Comparison of ENCODE assay signal across 11 cellular contexts in genomic region chr3:149473314-149473990, GRCh38. TPM values are rescaled to one million over a fixed set of nuclear protein-coding genes. Genes with fewer than 3 reads are reported as not detected.
DNase-seq lines count a peak whose midpoint lies in the region; ATAC-seq and TF ChIP-seq lines count a peak whose summit lies in the region.
"Had no signal": no experiment of that assay in that cellular context is flagged by ENCODE, and none has a peak within 500 bp of the region (broad histone marks: within the 10 kb centered on the region; RNA-seq: fewer than 3 reads in every experiment).

No MANE protein-coding gene starts in this region.

- H3K4me1 ChIP-seq in mucosa of descending colon (ENCODE audit: low read depth) = peaks cover 15% of the 10 kb centered on the region

- no peak for TF ChIP-seq CTCF in cardiac fibroblast (IDR thresholded peaks at IDR 0.05; ENCODE audit: low read depth, low read length)
- no peak for TF ChIP-seq CTCF in mucosa of descending colon (IDR thresholded peaks at IDR 0.05)

- intact Hi-C loops in mucosa of descending colon (cut with DNase I, micrococcal nuclease) = loop anchor here in 1 of 2 donors (10.0 kb wide), 1 partner anchor 69 kb away; no protein-coding TSS in a partner anchor

- DNase-seq in AML-193 (lab: John Stamatoyannopoulos, UW) (peak; percentile 53 to 56), MG63 (peak; percentile 92), cardiac fibroblast (ENCODE audit: low read depth in 2 of 2) (peak; percentile 74 to 81), mucosa of descending colon (peak in 2 of 3 donors; percentile 32 to 64), midbrain (lab: John Stamatoyannopoulos, UW) (no peak)
- no peak for DNase-seq in activated CD4-positive, alpha-beta T cell treated with anti-CD3 and anti-CD28 coated beads, Interleukin-2, amount 50 U/mL, for 48 hours

- H3K9me3 ChIP-seq in MG63 (no peaks in the 10 kb centered on the region), mucosa of descending colon (no peaks in the 10 kb centered on the region)
- H3K9me3 ChIP-seq: neutrophil had no signal

- H3K36me3 ChIP-seq in MG63 (no peaks in the 10 kb centered on the region), mucosa of descending colon (ENCODE audit: low read depth) (no peaks in the 10 kb centered on the region)
- H3K36me3 ChIP-seq: neutrophil had no signal

- no peak overlapping the region for H3K4me3 ChIP-seq in MG63
- no peak overlapping the region for H3K4me3 ChIP-seq in cardiac fibroblast (replicated peaks in 1 of 2; ENCODE audit: low read depth in 2 of 2, low read length in 2 of 2)
- H3K4me3 ChIP-seq in mucosa of descending colon = no peak overlapping the region

- H3K27me3 ChIP-seq in MG63 = no peaks in the 10 kb centered on the region
- H3K27me3 ChIP-seq: neutrophil had no signal

- peak; percentile 99 for ATAC-seq in mucosa of descending colon
- ATAC-seq in GM19351 (IDR thresholded peaks at IDR 0.05; ENCODE audit: unreplicated experiment) = no peak
- no peak for ATAC-seq in HG02623 (IDR thresholded peaks at IDR 0.05; ENCODE audit: unreplicated experiment)

RNA-seq across cellular contexts. Expression of gene TM4SF4, which starts 1.0 kb away (rescaled TPM):
- not detected in 2 replicates for total RNA-seq in MG63 (2014; rRNA removed; shearing (Covaris generic); ENCODE audit: low replicate concordance)
- total RNA-seq in mucosa of descending colon = 1 to 10 TPM in 1 of 3 donors, under 1 TPM in 1, not detected in 1; 0.14 to 7.1 TPM
- total RNA-seq: SK-MEL-5, subcutaneous adipose tissue had no signal

Comparison
In these comparisons a context has a peak if more than half of its experiments do, and no peak if none do; other contexts are left out.
1. DNase-seq: peak in AML-193 (2 of 2), MG63 (single experiment), cardiac fibroblast (2 of 2) and mucosa of descending colon (2 of 3); none in midbrain (single experiment) and activated CD4-positive, alpha-beta T cell treated with anti-CD3 and anti-CD28 coated beads, Interleukin-2, amount 50 U/mL, for 48 hours (0 of 2).